ENCODE assay signal across 15 cellular contexts in genomic region chr2:86202702-86203101, GRCh38. TPM values are rescaled to one million over a fixed set of nuclear protein-coding genes. Genes with fewer than 3 reads are reported as not detected.
DNase-seq lines count a peak whose midpoint lies in the region; ATAC-seq and TF ChIP-seq lines count a peak whose summit lies in the region.
"Had no signal": no experiment of that assay in that cellular context is flagged by ENCODE, and none has a peak within 500 bp of the region (broad histone marks: within the 10 kb centered on the region; RNA-seq: fewer than 3 reads in every experiment).

No MANE protein-coding gene starts in this region.

- H3K27me3 ChIP-seq in HUES48 (ENCODE audit: control insufficient read depth, insufficient read depth, low read length): no peaks in the 10 kb centered on the region
- no peaks in the 10 kb centered on the region for H3K27me3 ChIP-seq in psoas muscle (ENCODE audit: insufficient read depth in 3 of 3, low read length in 2 of 3)
- H3K27me3 ChIP-seq: MG63 had no signal

- no peaks in the 10 kb centered on the region for H3K9me3 Mint-ChIP-seq in T-helper 2 cell treated with Interferon-gamma antibody and Interleukin-4, amounts not matched to agents 5 μg/mL and 100 μg/mL, for 36 hours
- no peaks in the 10 kb centered on the region for H3K9me3 Mint-ChIP-seq in endothelial cell (ENCODE audit: unreplicated experiment)
- peaks cover 1% of the 10 kb centered on the region for H3K9me3 Mint-ChIP-seq in activated CD8-positive, alpha-beta T cell treated with anti-CD3 and anti-CD28 coated beads for 36 hours

- H3K9me3 ChIP-seq in HUES48 (ENCODE audit: control insufficient read depth, insufficient read depth, low read length): no peaks in the 10 kb centered on the region
- no peaks in the 10 kb centered on the region for H3K9me3 ChIP-seq in psoas muscle
- H3K9me3 ChIP-seq: MG63 had no signal

- H3K4me1 Mint-ChIP-seq in T-helper 2 cell treated with Interferon-gamma antibody and Interleukin-4, amounts not matched to agents 5 μg/mL and 100 μg/mL, for 36 hours (ENCODE audit: low read depth): peaks cover 23% of the 10 kb centered on the region
- H3K4me1 Mint-ChIP-seq in endothelial cell (ENCODE audit: unreplicated experiment): peaks cover 23% of the 10 kb centered on the region
- H3K4me1 Mint-ChIP-seq in activated CD8-positive, alpha-beta T cell treated with anti-CD3 and anti-CD28 coated beads for 36 hours (ENCODE audit: low read depth): peaks cover 30% of the 10 kb centered on the region

- peak overlapping the region; percentile 20; the same call in 1 of the 2 replicates for H3K4me3 ChIP-seq in HUES48 (ENCODE audit: low read depth, low read length)
- peak overlapping the region; percentile 1 for H3K4me3 ChIP-seq in psoas muscle
- H3K4me3 ChIP-seq: MG63 had no signal

- H3K27ac Mint-ChIP-seq in T-helper 2 cell treated with Interferon-gamma antibody and Interleukin-4, amounts not matched to agents 5 μg/mL and 100 μg/mL, for 36 hours: peak overlapping the region; percentile 4
- H3K27ac Mint-ChIP-seq in endothelial cell (ENCODE audit: unreplicated experiment): peak overlapping the region; percentile 76
- no peak overlapping the region for H3K27ac Mint-ChIP-seq in activated CD8-positive, alpha-beta T cell treated with anti-CD3 and anti-CD28 coated beads for 36 hours

- H3K4me3 Mint-ChIP-seq in T-helper 2 cell treated with Interferon-gamma antibody and Interleukin-4, amounts not matched to agents 5 μg/mL and 100 μg/mL, for 36 hours: no peak overlapping the region
- H3K4me3 Mint-ChIP-seq in endothelial cell (ENCODE audit: unreplicated experiment): no peak overlapping the region
- no peak overlapping the region for H3K4me3 Mint-ChIP-seq in activated CD8-positive, alpha-beta T cell treated with anti-CD3 and anti-CD28 coated beads for 36 hours

- no peaks in the 10 kb centered on the region for H3K27me3 Mint-ChIP-seq in T-helper 2 cell treated with Interferon-gamma antibody and Interleukin-4, amounts not matched to agents 5 μg/mL and 100 μg/mL, for 36 hours (ENCODE audit: low read depth)
- no peaks in the 10 kb centered on the region for H3K27me3 Mint-ChIP-seq in endothelial cell (ENCODE audit: unreplicated experiment)
- no peaks in the 10 kb centered on the region for H3K27me3 Mint-ChIP-seq in activated CD8-positive, alpha-beta T cell treated with anti-CD3 and anti-CD28 coated beads for 36 hours

- 28 to 35% (median 30%) methylated on average over 9 of the region's 9 CpGs for WGBS in psoas muscle, 3 donors

- TF ChIP-seq CTCF in endothelial cell (IDR thresholded peaks at IDR 0.05; ENCODE audit: unreplicated experiment) (no peak), psoas muscle (IDR thresholded peaks at IDR 0.05) (no peak)
- TF ChIP-seq CTCF in activated CD8-positive, alpha-beta T cell treated with anti-CD3 and anti-CD28 coated beads for 36 hours (IDR thresholded peaks at IDR 0.05): no peak

- no peak overlapping the region for H3K9ac ChIP-seq in HUES48 (ENCODE audit: low read depth, low read length)

- H3K4me1 ChIP-seq in HUES48 (ENCODE audit: control insufficient read depth, insufficient read depth, low read length): peaks cover 13% of the 10 kb centered on the region
- peaks cover 25% of the 10 kb centered on the region for H3K4me1 ChIP-seq in psoas muscle

- DNase-seq in T-helper 2 cell treated with Interferon-gamma antibody and Interleukin-4, amounts not matched to agents 5 μg/mL and 100 μg/mL, for 36 hours (ENCODE audit: low spot score): no peak
- no peak for DNase-seq in T-helper 2 cell
- no peak for DNase-seq in endothelial cell (ENCODE audit: low spot score)
- peak in 1 of 2 donors; percentile 64 for DNase-seq in psoas muscle
- DNase-seq in activated CD8-positive, alpha-beta T cell treated with anti-CD3 and anti-CD28 coated beads for 36 hours: no peak
- DNase-seq in HT-29 (ENCODE audit: low spot score): no peak
- no peak for DNase-seq in SIG-M5 (lab: John Stamatoyannopoulos, UW)
- DNase-seq: DMS 273 treated with DMSO at 0.1 percent for 48 hours, MG63, NCI-H1105 treated with DMSO at 0.1 percent for 48 hours, NCI-H187, SHP77 had no signal

- H3K27ac ChIP-seq in HUES48 (ENCODE audit: low read depth, low read length): no peak overlapping the region
- peak overlapping the region; percentile 74 for H3K27ac ChIP-seq in psoas muscle
- H3K27ac ChIP-seq: 22Rv1 had no signal

- H3K36me3 ChIP-seq in HUES48 (ENCODE audit: control insufficient read depth, insufficient read depth, low read length) (peaks cover 23% of the 10 kb centered on the region), psoas muscle (ENCODE audit: insufficient read depth in 1 of 2, low read depth in 1 of 2) (peaks cover 0 to 23% of the 10 kb centered on the region in 2 donors)

- ATAC-seq in psoas muscle: peak; percentile 55 to 69 (median 58)
- ATAC-seq in activated CD8-positive, alpha-beta T cell treated with anti-CD3 and anti-CD28 coated beads for 36 hours: no peak
- ATAC-seq: HepG2 had no signal

- intact Hi-C loops in psoas muscle (cut with DNase I): no loop called here
- intact Hi-C loops in activated CD8-positive, alpha-beta T cell treated with anti-CD3 and anti-CD28 coated beads for 36 hours (cut with micrococcal nuclease): no loop called here

- POLR2A ChIA-PET in activated CD8-positive, alpha-beta T cell treated with anti-CD3 and anti-CD28 coated beads for 36 hours (lab: Charles Lee): interaction anchor here (0.9 to 3.2 kb wide), 3 partner anchors 13 to 239 kb away, joined by 3 to 10 read pairs (median 4); partner anchors contain the start of gene KDM3A

- H3K36me3 Mint-ChIP-seq in T-helper 2 cell treated with Interferon-gamma antibody and Interleukin-4, amounts not matched to agents 5 μg/mL and 100 μg/mL, for 36 hours (ENCODE audit: low read depth): peaks cover 21% of the 10 kb centered on the region
- H3K36me3 Mint-ChIP-seq in endothelial cell (ENCODE audit: low read depth, unreplicated experiment): peaks cover 16% of the 10 kb centered on the region
- H3K36me3 Mint-ChIP-seq in activated CD8-positive, alpha-beta T cell treated with anti-CD3 and anti-CD28 coated beads for 36 hours (ENCODE audit: low read depth): peaks cover 19% of the 10 kb centered on the region

- CTCF ChIA-PET in activated CD8-positive, alpha-beta T cell treated with anti-CD3 and anti-CD28 coated beads for 36 hours (lab: Charles Lee): interaction anchor here (3.3 kb wide), 1 partner anchor 18 kb away, joined by 25 read pairs; no protein-coding TSS in a partner anchor

RNA-seq across cellular contexts. Expression of gene MRPL35, which starts 3.4 kb away (rescaled TPM):
- total RNA-seq in endothelial cell (ENCODE audit: unreplicated experiment) (30.8 TPM), psoas muscle (10 to 100 TPM; 39.7 to 67.4 (median 47.9) TPM)
- 10 to 100 TPM; 46.3 to 94.7 (median 65.8) TPM for polyA plus RNA-seq in psoas muscle
- total RNA-seq in activated CD8-positive, alpha-beta T cell treated with anti-CD3 and anti-CD28 coated beads for 36 hours: 10 to 100 TPM; 86.8 to 87.0 TPM
- 13.4 and 14.7 TPM in 2 replicates for total RNA-seq in HT-29 (2014; rRNA removed; shearing (Covaris generic))

RNA-seq across cellular contexts. Expression of gene IMMT, which starts 7.4 kb away (rescaled TPM):
- total RNA-seq in endothelial cell (ENCODE audit: unreplicated experiment): 107 TPM
- total RNA-seq in psoas muscle: 100 to 1,000 TPM; 141 to 272 (median 167) TPM
- 100 to 1,000 TPM; 132 to 185 (median 148) TPM for polyA plus RNA-seq in psoas muscle
- total RNA-seq in activated CD8-positive, alpha-beta T cell treated with anti-CD3 and anti-CD28 coated beads for 36 hours: 100 to 1,000 TPM; 143 to 144 TPM
- 44.3 and 52.1 TPM in 2 replicates for total RNA-seq in HT-29 (2014; rRNA removed; shearing (Covaris generic))
